ENCODE assay signal across 8 cellular contexts in genomic region chr21:17775431-17776126, GRCh38.
A peak's percentile ranks its signal among the peaks of the same experiment; 100 is the strongest.
DNase-seq lines count a peak whose midpoint lies in the region; ATAC-seq lines count a peak whose summit lies in the region.

No MANE protein-coding gene starts in this region.

- ATAC-seq in GM19395 (IDR thresholded peaks at IDR 0.05; ENCODE audit: unreplicated experiment): peak; percentile 82
- ATAC-seq in HG03280 (IDR thresholded peaks at IDR 0.05; ENCODE audit: unreplicated experiment): peak; percentile 62

- DNase-seq in activated T-helper 1 cell treated with Interleukin-2 at 50 U/mL for 16 hours (ENCODE audit: low read depth) (peak; percentile 39), NCI-H774 (lab: John Stamatoyannopoulos, UW) (no peak), EL (no peak), iPS-NIHi7 (ENCODE audit: extremely low spot score) (no peak), putamen (ENCODE audit: low spot score) (no peak)
- DNase-seq in stimulated activated CD8-positive, alpha-beta memory T cell treated with anti-CD3 and anti-CD28 coated beads, Interleukin-2, amount 100 ng/mL, for 48 hours (ENCODE audit: low read depth in 2 of 2): peak; percentile 41 to 44

Comparison
In these comparisons a context has a peak if more than half of its experiments do, and no peak if none do; other contexts are left out.
1. DNase-seq: peak in activated T-helper 1 cell treated with Interleukin-2 at 50 U/mL for 16 hours (single experiment) and stimulated activated CD8-positive, alpha-beta memory T cell treated with anti-CD3 and anti-CD28 coated beads, Interleukin-2, amount 100 ng/mL, for 48 hours (2 of 2); none in NCI-H774 (single experiment), EL (single experiment), iPS-NIHi7 (single experiment) and putamen (single experiment).